In genomic region chr17:59621771-59622170, GRCh38 we compare ENCODE assay signal across 9 cellular contexts. TPM values are rescaled to one million over a fixed set of nuclear protein-coding genes. Genes with fewer than 3 reads are reported as not detected.
DNase-seq lines count a peak whose midpoint lies in the region; ATAC-seq, FAIRE-seq and TF ChIP-seq lines count a peak whose summit lies in the region.
"Had no signal": no experiment of that assay in that cellular context is flagged by ENCODE, and none has a peak within 500 bp of the region (broad histone marks: within the 10 kb centered on the region; RNA-seq: fewer than 3 reads in every experiment).

No MANE protein-coding gene starts in this region.

- intact Hi-C loops in heart right ventricle (cut with DNase I) = loop anchor here in 1 of 10 donors (5.0 kb wide), 1 partner anchor 86 kb away; the partner anchor contains the start of genes PTRH2 and VMP1
- intact Hi-C loops in cardiac septum (cut with DNase I) = no loop called here
- intact Hi-C loops in HepG2 (cut with micrococcal nuclease; ENCODE audit: unreplicated experiment) = no loop called here
- intact Hi-C loops in transverse colon (cut with DNase I; ENCODE audit: low total_unique reads) = no loop called here

- ATAC-seq in heart right ventricle = no peak
- no peak for ATAC-seq in activated naive CD8-positive, alpha-beta T cell treated with anti-CD3 and anti-CD28 coated beads, Interleukin-2, amount 50 U/mL, for 24 hours
- ATAC-seq in HepG2 = no peak
- ATAC-seq in GM21529 (IDR thresholded peaks at IDR 0.05; ENCODE audit: unreplicated experiment) = no peak
- ATAC-seq in HG02884 (IDR thresholded peaks at IDR 0.05; ENCODE audit: unreplicated experiment) = no peak

- no peak for FAIRE-seq in HepG2 (lab: Jason Lieb, UNC)
- FAIRE-seq: RCC 7860 had no signal

- no peaks in the 10 kb centered on the region for H3K9me3 Mint-ChIP-seq in activated naive CD8-positive, alpha-beta T cell treated with anti-CD3 and anti-CD28 coated beads, Interleukin-2, amount 50 U/mL, for 24 hours

- peaks cover 28% of the 10 kb centered on the region for H3K36me3 Mint-ChIP-seq in activated naive CD8-positive, alpha-beta T cell treated with anti-CD3 and anti-CD28 coated beads, Interleukin-2, amount 50 U/mL, for 24 hours (ENCODE audit: low read depth)

- in situ Hi-C loops in HepG2 (cut with HindIII; ENCODE audit: extremely low pct_ligation_motif_present, low pct_unique_long_range_greater_than_20kb) (no loop called here), transverse colon (cut with MboI; ENCODE audit: low pct_ligation_motif_present in 1 of 4, low pct_unique_long_range_greater_than_20kb in 1 of 4, low sequenced_read_pairs in 3 of 4) (no loop called here)

- H3K27me3 Mint-ChIP-seq in activated naive CD8-positive, alpha-beta T cell treated with anti-CD3 and anti-CD28 coated beads, Interleukin-2, amount 50 U/mL, for 24 hours = peaks cover 2% of the 10 kb centered on the region

- peak overlapping the region; percentile 86 for H3K4me2 ChIP-seq in HepG2 (ENCODE audit: low read depth, low read length)

- DNase-seq in heart right ventricle (no peak), cardiac septum (ENCODE audit: low spot score) (no peak), HepG2 (ENCODE audit: low spot score) (no peak), transverse colon (no peak), HuH-7.5 (ENCODE audit: low spot score) (no peak)
- DNase-seq in activated naive CD8-positive, alpha-beta T cell treated with anti-CD3 and anti-CD28 coated beads, Interleukin-2, amount 50 U/mL, for 24 hours = no peak

- peaks cover 60% of the 10 kb centered on the region for H4K20me1 ChIP-seq in HepG2 (ENCODE audit: insufficient read depth, low read length)

- H3K9ac ChIP-seq in HepG2 (ENCODE audit: insufficient read depth, low read depth, low read length) = peak overlapping the region; percentile 98; the same call in 1 of the 2 replicates

- peak overlapping the region; percentile 55 for H3K27ac Mint-ChIP-seq in activated naive CD8-positive, alpha-beta T cell treated with anti-CD3 and anti-CD28 coated beads, Interleukin-2, amount 50 U/mL, for 24 hours

- no peaks in the 10 kb centered on the region for H3K27me3 ChIP-seq in heart right ventricle
- H3K27me3 ChIP-seq in HepG2 (ENCODE audit: control insufficient read depth in 1 of 2, insufficient read depth in 2 of 2, low read length in 2 of 2) = no peaks in the 10 kb centered on the region; a peak in 2 of 5 replicates
- no peaks in the 10 kb centered on the region for H3K27me3 ChIP-seq in transverse colon

- no peak for TF ChIP-seq EP300 in HepG2 (IDR thresholded peaks at IDR 0.05; ENCODE audit: low read depth in 2 of 2, low read length in 2 of 2)
- TF ChIP-seq EP300 in HepG2 (CRISPR knock-in tag; IDR thresholded peaks at IDR 0.05; ENCODE audit: borderline replicate concordance) = no peak
- no peak for TF ChIP-seq EP300 in transverse colon (IDR thresholded peaks at IDR 0.05; ENCODE audit: low read depth)

- H3K4me3 Mint-ChIP-seq in activated naive CD8-positive, alpha-beta T cell treated with anti-CD3 and anti-CD28 coated beads, Interleukin-2, amount 50 U/mL, for 24 hours = peak overlapping the region; percentile 95

- CTCF ChIA-PET in HepG2 (lab: Yijun Ruan, JAX; ENCODE audit: low intra/inter-chr PET ratio, low total read pairs) = no interaction called here

- TF ChIP-seq RAD21 in HepG2 (CRISPR knock-in tag; IDR thresholded peaks at IDR 0.05) = no peak

- H3K36me3 ChIP-seq in heart right ventricle = no peaks in the 10 kb centered on the region
- no peaks in the 10 kb centered on the region; a peak in 1 of 5 replicates for H3K36me3 ChIP-seq in HepG2 (replicated peaks in 1 of 2; ENCODE audit: control insufficient read depth in 1 of 2, insufficient read depth in 2 of 2, low read length in 2 of 2)
- no peaks in the 10 kb centered on the region for H3K36me3 ChIP-seq in transverse colon

- WGBS in heart right ventricle, 2 donors = 42 to 44% methylated on average over 4 of the region's 4 CpGs
- 49% methylated on average over 4 of the region's 4 CpGs for WGBS in HepG2 (ENCODE audit: low lambda C conversion rate)
- 11 to 13% methylated on average over 3 to 4 of the region's 4 CpGs for WGBS in transverse colon (ENCODE audit: low coverage in 1 of 2), 2 donors

- POLR2A ChIA-PET in HepG2 (lab: Yijun Ruan, JAX) = interaction anchor here (1.4 to 4.7 kb wide), 2 partner anchors 9 to 86 kb away, joined by 5 to 49 read pairs; partner anchors contain the start of genes PTRH2 and VMP1

- H3K4me1 ChIP-seq in heart right ventricle (peaks cover 12 to 78% (median 64%) of the 10 kb centered on the region in 9 donors), HepG2 (ENCODE audit: insufficient read depth, low read length) (peaks cover 68% of the 10 kb centered on the region), transverse colon (peaks cover 27 to 72% (median 50%) of the 10 kb centered on the region in 4 donors)

- peak overlapping the region in 9 of 10 donors; percentile 74 to 94 (median 86) for H3K4me3 ChIP-seq in heart right ventricle
- H3K4me3 ChIP-seq in HepG2 (replicated peaks in 1 of 3; ENCODE audit: insufficient read depth in 1 of 3, low read depth in 2 of 3, low read length in 3 of 3) = peak overlapping the region; percentile 94 to 99 (median 94); a peak in 5 of 6 replicates
- peak overlapping the region in 3 of 4 donors; percentile 85 to 95 (median 87) for H3K4me3 ChIP-seq in transverse colon

- H3K4me1 Mint-ChIP-seq in activated naive CD8-positive, alpha-beta T cell treated with anti-CD3 and anti-CD28 coated beads, Interleukin-2, amount 50 U/mL, for 24 hours = peaks cover 72% of the 10 kb centered on the region

- BruUV-seq in HepG2 (replicated peaks; lab: Mats Ljungman, UMichigan) = no TSS peak

- no peak; a peak in 1 of 4 replicates for TF ChIP-seq POLR2A in HepG2 (IDR thresholded peaks at IDR 0.05; ENCODE audit: insufficient read depth in 1 of 2, low read depth in 2 of 2, low read length in 2 of 2)
- TF ChIP-seq POLR2A in transverse colon (IDR thresholded peaks at IDR 0.05) = no peak

- peaks cover 86% of the 10 kb centered on the region for H3K79me2 ChIP-seq in HepG2 (ENCODE audit: insufficient read depth, low read length)

- H3K27ac ChIP-seq in heart right ventricle (peak overlapping the region in 5 of 10 donors; percentile 96 to 99 (median 99)), HepG2 (ENCODE audit: extremely low read length, insufficient read depth, low read length) (peak overlapping the region; percentile 97), transverse colon (peak overlapping the region; percentile 97 to 99 (median 98))

- H2AFZ ChIP-seq in HepG2 (ENCODE audit: low read length) = no peak overlapping the region

- no peak for TF ChIP-seq CTCF in heart right ventricle (IDR thresholded peaks at IDR 0.05)
- no peak for TF ChIP-seq CTCF in HepG2 (CRISPR knock-in tag; IDR thresholded peaks at IDR 0.05)
- TF ChIP-seq CTCF in transverse colon (IDR thresholded peaks at IDR 0.05) = no peak

- H3K9me3 ChIP-seq in heart right ventricle (no peaks in the 10 kb centered on the region), HepG2 (ENCODE audit: low read length) (no peaks in the 10 kb centered on the region), transverse colon (no peaks in the 10 kb centered on the region)

RNA-seq across cellular contexts. Expression of gene CLTC, which starts 2.1 kb away (rescaled TPM):
- total RNA-seq in heart right ventricle = 100 to 1,000 TPM; 138 to 196 (median 173) TPM
- 100 to 1,000 TPM in 1 of 2 donors, 10 to 100 TPM in 1; 42.5 to 140 TPM for polyA plus RNA-seq in heart right ventricle
- total RNA-seq in cardiac septum = 204 TPM
- total RNA-seq in HepG2 (2016; rRNA removed; fragmentation: Illumina TruSeq; extraction: Trizol) = 283 and 643 TPM in 2 replicates
- total RNA-seq in HepG2 (2016; cell fraction: cytosol; rRNA removed; fragmentation: Illumina TruSeq; extraction: Trizol; ENCODE audit: low read depth) = 19.6 and 21.0 TPM in 2 replicates
- total RNA-seq in HepG2 (2016; cell fraction: insoluble cytoplasmic fraction; rRNA removed; fragmentation: Illumina TruSeq; extraction: Trizol) = 267 and 594 TPM in 2 replicates
- total RNA-seq in HepG2 (2016; cell fraction: membrane; rRNA removed; fragmentation: Illumina TruSeq; extraction: Trizol) = 63.1 and 72.1 TPM in 2 replicates
- 282 and 292 TPM in 2 replicates for total RNA-seq in HepG2 (2016; cell fraction: nucleus; rRNA removed; fragmentation: Illumina TruSeq; extraction: Trizol)
- polyA plus RNA-seq in HepG2 (2011; rRNA removed) = 110 and 134 TPM in 2 replicates
- polyA plus RNA-seq in HepG2 (2011; cell fraction: cytosol; rRNA removed) = 125 and 195 TPM in 2 replicates
- 64.1 and 73.6 TPM in 2 replicates for polyA plus RNA-seq in HepG2 (2011; cell fraction: nucleus; rRNA removed)
- polyA plus RNA-seq in HepG2 (2012) = 126 and 165 TPM in 2 replicates
- 9.6 and 11.7 TPM in 2 replicates for polyA plus RNA-seq in HepG2 (2016; cell fraction: cytosol; fragmentation: Illumina TruSeq; extraction: Trizol; ENCODE audit: low read depth)
- 350 and 354 TPM in 2 replicates for polyA plus RNA-seq in HepG2 (2016; cell fraction: insoluble cytoplasmic fraction; fragmentation: Illumina TruSeq; extraction: Trizol; ENCODE audit: low read depth)
- polyA plus RNA-seq in HepG2 (2016; cell fraction: membrane; fragmentation: Illumina TruSeq; extraction: Trizol; ENCODE audit: low read depth) = 37.1 and 44.2 TPM in 2 replicates
- 217 and 222 TPM in 2 replicates for polyA plus RNA-seq in HepG2 (2016; cell fraction: nucleus; fragmentation: Illumina TruSeq; extraction: Trizol; ENCODE audit: insufficient read depth, low read depth)
- 363 and 456 TPM in 2 replicates for polyA minus RNA-seq in HepG2 (2011; rRNA and poly(A)+ RNA removed; ENCODE audit: low replicate concordance)
- 307 and 353 TPM in 2 replicates for polyA minus RNA-seq in HepG2 (2011; cell fraction: cytosol; rRNA and poly(A)+ RNA removed)
- 208 and 274 TPM in 2 replicates for polyA minus RNA-seq in HepG2 (2011; cell fraction: nucleus; rRNA and poly(A)+ RNA removed)
- 100 to 1,000 TPM; 165 to 283 (median 242) TPM for total RNA-seq in transverse colon

RNA-seq across cellular contexts. Expression of gene DHX40, which starts 56.4 kb away (rescaled TPM):
- total RNA-seq in heart right ventricle (10 to 100 TPM; 14.2 to 22.9 (median 20.7) TPM), cardiac septum (18.2 TPM), HepG2 (2016; rRNA removed; fragmentation: Illumina TruSeq; extraction: Trizol) (37.0 and 62.6 TPM in 2 replicates), transverse colon (10 to 100 TPM in 2 of 4 donors, 1 to 10 TPM in 2; 6.0 to 30.2 (median 15.2) TPM)
- polyA plus RNA-seq in heart right ventricle (10 to 100 TPM in 1 of 2 donors, 1 to 10 TPM in 1; 6.9 to 10.0 TPM), HepG2 (2011; rRNA removed) (16.5 and 22.2 TPM in 2 replicates)
- total RNA-seq in HepG2 (2016; cell fraction: cytosol; rRNA removed; fragmentation: Illumina TruSeq; extraction: Trizol; ENCODE audit: low read depth) = 3.0 and 3.8 TPM in 2 replicates
- total RNA-seq in HepG2 (2016; cell fraction: insoluble cytoplasmic fraction; rRNA removed; fragmentation: Illumina TruSeq; extraction: Trizol) = 34.6 and 66.1 TPM in 2 replicates
- total RNA-seq in HepG2 (2016; cell fraction: membrane; rRNA removed; fragmentation: Illumina TruSeq; extraction: Trizol) = 8.0 and 9.8 TPM in 2 replicates
- total RNA-seq in HepG2 (2016; cell fraction: nucleus; rRNA removed; fragmentation: Illumina TruSeq; extraction: Trizol) = 19.3 and 21.1 TPM in 2 replicates
- 9.4 and 14.4 TPM in 2 replicates for polyA plus RNA-seq in HepG2 (2011; cell fraction: cytosol; rRNA removed)
- 6.9 and 8.2 TPM in 2 replicates for polyA plus RNA-seq in HepG2 (2011; cell fraction: nucleus; rRNA removed)
- 16.5 and 24.7 TPM in 2 replicates for polyA plus RNA-seq in HepG2 (2012)
- polyA plus RNA-seq in HepG2 (2016; cell fraction: cytosol; fragmentation: Illumina TruSeq; extraction: Trizol; ENCODE audit: low read depth) = 0.87 and 0.92 TPM in 2 replicates
- 34.8 and 38.4 TPM in 2 replicates for polyA plus RNA-seq in HepG2 (2016; cell fraction: insoluble cytoplasmic fraction; fragmentation: Illumina TruSeq; extraction: Trizol; ENCODE audit: low read depth)
- 3.0 and 3.4 TPM in 2 replicates for polyA plus RNA-seq in HepG2 (2016; cell fraction: membrane; fragmentation: Illumina TruSeq; extraction: Trizol; ENCODE audit: low read depth)
- 17.5 and 18.6 TPM in 2 replicates for polyA plus RNA-seq in HepG2 (2016; cell fraction: nucleus; fragmentation: Illumina TruSeq; extraction: Trizol; ENCODE audit: insufficient read depth, low read depth)
- polyA minus RNA-seq in HepG2 (2011; rRNA and poly(A)+ RNA removed; ENCODE audit: low replicate concordance) = 14.9 and 18.7 TPM in 2 replicates
- polyA minus RNA-seq in HepG2 (2011; cell fraction: cytosol; rRNA and poly(A)+ RNA removed) = 28.8 and 30.5 TPM in 2 replicates
- 27.0 and 27.4 TPM in 2 replicates for polyA minus RNA-seq in HepG2 (2011; cell fraction: nucleus; rRNA and poly(A)+ RNA removed)
